25 cellular contexts compared by ENCODE assay signal in genomic region chr4:115780268-115780667, GRCh38.
"Had no signal": no experiment of that assay in that cellular context is flagged by ENCODE, and none has a peak within 500 bp of the region (broad histone marks: within the 10 kb centered on the region; RNA-seq: fewer than 3 reads in every experiment).

No MANE protein-coding gene starts in this region.

- H3K27ac ChIP-seq: brain microvascular endothelial cell, colonic mucosa, left ventricle myocardium inferior, ovary, psoas muscle, skin epidermis, tibial artery had no signal

- H3K4me3 ChIP-seq: colonic mucosa, left ventricle myocardium inferior, mucosa of descending colon, ovary, psoas muscle, skin epidermis, tibial artery had no signal

- DNase-seq: activated CD4-positive, alpha-beta memory T cell treated with anti-CD3 and anti-CD28 coated beads, Interleukin-2, amount 10 ng/mL, durations not matched to agents 7 days and 5 days; activated CD4-positive, alpha-beta T cell treated with anti-CD3 and anti-CD28 coated beads for 48 hours; activated CD4-positive, CD25-positive, alpha-beta regulatory T cell; activated CD8-positive, alpha-beta memory T cell treated with anti-CD3 and anti-CD28 coated beads, Interleukin-2, amount 10 ng/mL, durations not matched to agents 7 days and 5 days; activated naive CD4-positive, alpha-beta T cell treated with anti-CD3 and anti-CD28 coated beads, Interleukin-2, amount 50 U/mL, for 16 hours; activated T-cell treated with anti-CD3 and anti-CD28 coated beads, Interleukin-2, amount 50 U/mL, for 24 hours; aorta; brain microvascular endothelial cell; colonic mucosa; endodermal cell; foreskin melanocyte; head of caudate nucleus; immature natural killer cell; kidney glomerular epithelial cell; left ventricle myocardium inferior; mucosa of descending colon; naive B cell; ovary; psoas muscle; right cardiac atrium; stimulated activated naive CD8-positive, alpha-beta T cell treated with anti-CD3 and anti-CD28 coated beads, Interleukin-15, Interleukin-2, amounts not matched to agents 100 U/mL and 50 U/mL, for 24 hours; substantia nigra; tibial artery had no signal

- H3K27me3 ChIP-seq: brain microvascular endothelial cell, colonic mucosa, ovary, tibial artery had no signal

- H3K4me1 ChIP-seq: colonic mucosa, left ventricle myocardium inferior, psoas muscle, tibial artery had no signal

- H3K36me3 ChIP-seq: brain microvascular endothelial cell, colonic mucosa, left ventricle myocardium inferior, ovary, tibial artery had no signal

- H3K9me3 ChIP-seq: colonic mucosa, left ventricle myocardium inferior, mucosa of descending colon, ovary, psoas muscle, tibial artery had no signal

- ATAC-seq: activated CD8-positive, alpha-beta memory T cell treated with anti-CD3 and anti-CD28 coated beads, Interleukin-2, amount 10 ng/mL, durations not matched to agents 7 days and 5 days; mucosa of descending colon; psoas muscle; right cardiac atrium; stimulated activated naive CD8-positive, alpha-beta T cell treated with anti-CD3 and anti-CD28 coated beads, Interleukin-15, Interleukin-2, amounts not matched to agents 100 U/mL and 50 U/mL, for 24 hours had no signal

- FAIRE-seq: TTC549 had no signal
